8 cellular contexts compared by ENCODE assay signal in genomic region chr18:59084286-59084779, GRCh38. TPM values are rescaled to one million over a fixed set of nuclear protein-coding genes. Genes with fewer than 3 reads are reported as not detected.
DNase-seq lines count a peak whose midpoint lies in the region; ATAC-seq and TF ChIP-seq lines count a peak whose summit lies in the region.

No MANE protein-coding gene starts in this region.

- no peak overlapping the region for H3K27ac ChIP-seq in 22Rv1
- H3K27ac ChIP-seq in testis: no peak overlapping the region

- TF ChIP-seq POLR2A in testis (IDR thresholded peaks at IDR 0.05): no peak

- no peaks in the 10 kb centered on the region for H3K4me1 ChIP-seq in testis

- 2 to 15% methylated on average over 7 of the region's 7 CpGs for WGBS in testis, 2 donors

- H3K4me3 ChIP-seq in foreskin fibroblast (ENCODE audit: low read depth in 1 of 2, low read length in 2 of 2) (no peak overlapping the region), testis (no peak overlapping the region)

- intact Hi-C loops in testis (cut with DNase I; ENCODE audit: low total_unique reads): no loop called here

- TF ChIP-seq CTCF in 22Rv1 (IDR thresholded peaks at IDR 0.05) (peak; percentile 95), foreskin fibroblast (IDR thresholded peaks at IDR 0.05; ENCODE audit: low read depth, low read length) (peak; percentile 82), testis (IDR thresholded peaks at IDR 0.05) (peak; percentile 35 to 70 (median 70))

- H3K27me3 ChIP-seq in testis: no peaks in the 10 kb centered on the region

- DNase-seq in LoVo (ENCODE audit: low spot score) (peak; percentile 73), RPMI7951 (ENCODE audit: low read depth) (peak; percentile 61), foreskin fibroblast (peak; percentile 54 to 87), non-pigmented ciliary epithelial cell (ENCODE audit: low read depth) (peak; percentile 46), testis (peak; percentile 84)
- peak; percentile 19 to 36 for DNase-seq in activated T-helper 1 cell treated with anti-CD3 and anti-CD28 coated beads, Interleukin-2, amount 50 U/mL, for 16 hours (ENCODE audit: low read depth in 1 of 2, low spot score in 1 of 2)

- H3K36me3 ChIP-seq in testis (ENCODE audit: low read depth, missing control alignments): no peaks in the 10 kb centered on the region

- no peaks in the 10 kb centered on the region for H3K9me3 ChIP-seq in testis

- peak; percentile 64 for ATAC-seq in GM18868 (IDR thresholded peaks at IDR 0.05; ENCODE audit: unreplicated experiment)

RNA-seq across cellular contexts. Expression of gene SEC11C, which starts 55.4 kb away (rescaled TPM):
- 29.3 and 50.4 TPM in 2 replicates for total RNA-seq in RPMI7951 (2014; rRNA removed; shearing (Covaris generic))
- 10 to 100 TPM; 27.1 to 38.3 TPM for total RNA-seq in testis
- 64.3 TPM for polyA plus RNA-seq in testis (ENCODE audit: insufficient read depth, low read depth, low replicate concordance)

Comparison
In these comparisons a context has a peak if more than half of its experiments do, and no peak if none do; other contexts are left out.
1. DNase-seq: peak in every context shown above with its lines; median percentile 84 in testis; 73 in LoVo; 70 in foreskin fibroblast; 61 in RPMI7951; 46 in non-pigmented ciliary epithelial cell; 28 in activated T-helper 1 cell treated with anti-CD3 and anti-CD28 coated beads, Interleukin-2, amount 50 U/mL, for 16 hours.